ENCODE assay signal across 27 cellular contexts in the genomic region with DNA sequence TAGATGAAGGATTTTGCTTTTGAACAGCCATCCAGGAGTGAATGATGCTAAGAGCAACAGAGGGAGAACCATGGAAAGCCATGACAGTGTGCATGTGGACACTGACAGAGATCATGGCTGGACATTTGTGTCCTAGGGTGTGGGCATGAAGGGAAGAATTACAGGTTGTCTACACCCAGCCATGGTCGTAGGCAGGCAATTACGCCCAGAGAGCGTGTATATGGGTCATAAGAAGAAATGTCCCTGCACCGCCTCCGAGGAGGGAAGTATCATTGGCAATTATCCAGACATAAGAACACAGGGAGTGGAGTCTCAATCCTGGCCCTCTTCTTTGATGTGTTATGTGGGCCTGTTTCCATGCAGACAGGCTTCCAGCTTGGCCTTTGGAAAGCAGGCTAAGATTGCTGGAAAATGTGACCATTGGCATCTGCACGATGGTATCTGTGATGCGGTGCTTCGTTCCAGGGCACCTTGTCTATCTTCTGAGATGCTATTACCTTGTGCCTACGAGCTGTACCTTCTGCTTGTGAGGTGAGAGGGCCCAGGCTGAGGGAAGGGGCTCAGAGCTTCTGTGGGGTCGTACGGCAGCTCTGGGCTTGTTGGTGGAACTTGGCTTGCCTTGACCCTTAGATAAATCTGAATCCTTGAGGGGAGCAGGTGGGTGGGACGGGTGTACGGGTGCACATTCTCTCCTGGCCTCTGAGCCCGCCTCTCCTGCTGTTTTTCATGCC.
"Had no signal": no experiment of that assay in that cellular context is flagged by ENCODE, and none has a peak within 500 bp of the region (broad histone marks: within the 10 kb centered on the region; RNA-seq: fewer than 3 reads in every experiment).

No MANE protein-coding gene starts in this region.

- H3K4me2 ChIP-seq: smooth muscle cell had no signal

- H3K4me3 ChIP-seq: gastroesophageal sphincter, lower lobe of right lung, ovary, prostate gland, sigmoid colon, smooth muscle cell, stomach, thyroid gland, upper lobe of right lung had no signal

- H3K27me3 Mint-ChIP-seq: activated CD4-positive, alpha-beta memory T cell treated with anti-CD3 and anti-CD28 coated beads, Interleukin-2, amount 10 ng/mL, durations not matched to agents 7 days and 5 days; activated T-cell treated with anti-CD3 and anti-CD28 coated beads, Interleukin-2, amount 50 U/mL, for 24 hours; natural killer cell treated with Interleukin-12 subunit alpha and Interleukin-12 subunit beta and Interleukin-15 and Interleukin-18, amount 100 ng/mL, for 72 hours; stimulated activated naive B cell treated with anti-CD40 and anti-IgM and Interleukin-4, amounts not matched to agents 10 μg/mL and 1 μg/mL and 100 μg/mL, for 72 hours had no signal

- H3K9me3 Mint-ChIP-seq: activated CD4-positive, alpha-beta memory T cell treated with anti-CD3 and anti-CD28 coated beads, Interleukin-2, amount 10 ng/mL, durations not matched to agents 7 days and 5 days; activated naive CD4-positive, alpha-beta T cell treated with anti-CD3 and anti-CD28 coated beads, Interleukin-2, amount 10 ng/mL, durations not matched to agents 7 days and 5 days; activated T-cell treated with anti-CD3 and anti-CD28 coated beads, Interleukin-2, amount 50 U/mL, for 24 hours; natural killer cell treated with Interleukin-12 subunit alpha and Interleukin-12 subunit beta and Interleukin-15 and Interleukin-18, amount 100 ng/mL, for 72 hours; stimulated activated naive B cell treated with anti-CD40 and anti-IgM and Interleukin-4, amounts not matched to agents 10 μg/mL and 1 μg/mL and 100 μg/mL, for 72 hours had no signal

- H3K4me3 Mint-ChIP-seq: activated CD4-positive, alpha-beta memory T cell treated with anti-CD3 and anti-CD28 coated beads, Interleukin-2, amount 10 ng/mL, durations not matched to agents 7 days and 5 days; activated naive CD4-positive, alpha-beta T cell treated with anti-CD3 and anti-CD28 coated beads, Interleukin-2, amount 10 ng/mL, durations not matched to agents 7 days and 5 days; activated T-cell treated with anti-CD3 and anti-CD28 coated beads, Interleukin-2, amount 50 U/mL, for 24 hours; immature natural killer cell; natural killer cell treated with Interleukin-12 subunit alpha and Interleukin-12 subunit beta and Interleukin-15 and Interleukin-18, amount 100 ng/mL, for 72 hours; stimulated activated naive B cell treated with anti-CD40 and anti-IgM and Interleukin-4, amounts not matched to agents 10 μg/mL and 1 μg/mL and 100 μg/mL, for 72 hours had no signal

- H3K27ac ChIP-seq: brain microvascular endothelial cell, gastroesophageal sphincter, lower lobe of right lung, neutrophil, ovary, prostate gland, sigmoid colon, stomach, thyroid gland, upper lobe of right lung had no signal

- H3K36me3 Mint-ChIP-seq: activated naive CD4-positive, alpha-beta T cell treated with anti-CD3 and anti-CD28 coated beads, Interleukin-2, amount 10 ng/mL, durations not matched to agents 7 days and 5 days had no signal

- H3K4me1 ChIP-seq: gastroesophageal sphincter, lower lobe of right lung, prostate gland, thyroid gland, upper lobe of right lung had no signal

- H3K27me3 ChIP-seq: brain microvascular endothelial cell, gastroesophageal sphincter, neutrophil, ovary, sigmoid colon, stomach, thyroid gland, upper lobe of right lung had no signal

- DNase-seq: activated CD4-positive, alpha-beta memory T cell treated with anti-CD3 and anti-CD28 coated beads, Interleukin-2, amount 10 ng/mL, durations not matched to agents 7 days and 5 days; activated CD4-positive, alpha-beta T cell treated with anti-CD3 and anti-CD28 coated beads for 48 hours; activated CD8-positive, alpha-beta memory T cell treated with anti-CD3 and anti-CD28 coated beads, Interleukin-2, amount 50 U/mL, for 48 hours; activated gamma-delta T cell; activated naive CD4-positive, alpha-beta T cell treated with anti-CD3 and anti-CD28 coated beads, Interleukin-2, amount 10 ng/mL, durations not matched to agents 7 days and 5 days; activated T-cell treated with anti-CD3 and anti-CD28 coated beads, Interleukin-2, amount 50 U/mL, for 24 hours; amniotic stem cell; brain microvascular endothelial cell; cortex of kidney; hippocampal formation; immature natural killer cell; lower lobe of right lung; mesenchymal stem cell; ovary; retina; sigmoid colon; stimulated activated CD4-positive, alpha-beta T cell treated with anti-CD3 and anti-CD28 coated beads, Interleukin-1b, Interleukin-23, amount 100 ng/mL, for 48 hours; stimulated activated naive B cell treated with anti-CD40 and anti-IgM and Interleukin-4, amounts not matched to agents 10 μg/mL and 1 μg/mL and 100 μg/mL, for 72 hours; thyroid gland; upper lobe of right lung had no signal

- H3K36me3 ChIP-seq: brain microvascular endothelial cell, lower lobe of right lung, neutrophil, ovary, prostate gland, thyroid gland, upper lobe of right lung had no signal

- H3K9me3 ChIP-seq: gastroesophageal sphincter, lower lobe of right lung, neutrophil, ovary, prostate gland, sigmoid colon, stomach, thyroid gland, upper lobe of right lung had no signal

- H3K27ac Mint-ChIP-seq: activated CD4-positive, alpha-beta memory T cell treated with anti-CD3 and anti-CD28 coated beads, Interleukin-2, amount 10 ng/mL, durations not matched to agents 7 days and 5 days; activated naive CD4-positive, alpha-beta T cell treated with anti-CD3 and anti-CD28 coated beads, Interleukin-2, amount 10 ng/mL, durations not matched to agents 7 days and 5 days; activated T-cell treated with anti-CD3 and anti-CD28 coated beads, Interleukin-2, amount 50 U/mL, for 24 hours; stimulated activated naive B cell treated with anti-CD40 and anti-IgM and Interleukin-4, amounts not matched to agents 10 μg/mL and 1 μg/mL and 100 μg/mL, for 72 hours had no signal

- ATAC-seq: gastroesophageal sphincter; left lobe of liver; lower lobe of right lung; natural killer cell treated with Interleukin-12 subunit alpha and Interleukin-12 subunit beta and Interleukin-15 and Interleukin-18, amount 100 ng/mL, for 72 hours; stimulated activated naive B cell treated with anti-CD40 and anti-IgM and Interleukin-4, amounts not matched to agents 10 μg/mL and 1 μg/mL and 100 μg/mL, for 72 hours; upper lobe of right lung had no signal
